Comparison of ENCODE assay signal across 23 cellular contexts in the genomic region with DNA sequence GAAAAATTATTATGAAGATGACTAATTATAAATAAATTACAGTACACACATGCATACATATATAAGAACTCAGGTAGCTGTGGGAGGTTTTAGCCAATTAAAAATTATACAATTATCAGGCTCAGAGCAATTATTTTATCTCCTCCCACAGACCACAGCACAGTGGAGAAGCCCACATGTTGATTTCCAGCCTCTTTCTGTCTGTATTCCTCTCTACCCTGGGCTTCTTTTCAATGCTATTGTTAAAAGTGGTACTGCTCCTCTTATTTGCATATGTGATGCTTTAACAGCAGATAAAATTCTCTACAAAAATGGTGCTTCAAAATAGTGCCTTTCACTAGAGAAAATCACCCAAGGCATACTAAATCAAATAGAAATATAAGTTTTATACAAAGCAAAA.
DNase-seq lines count a peak whose midpoint lies in the region; ATAC-seq, FAIRE-seq and TF ChIP-seq lines count a peak whose summit lies in the region.
"Had no signal": no experiment of that assay in that cellular context is flagged by ENCODE, and none has a peak within 500 bp of the region (broad histone marks: within the 10 kb centered on the region; RNA-seq: fewer than 3 reads in every experiment).

No MANE protein-coding gene starts in this region.

- H3K27ac Mint-ChIP-seq in WTC11 (no peak overlapping the region), nephron (peak overlapping the region; percentile 93 to 100 (median 99))
- no peak overlapping the region for H3K27ac Mint-ChIP-seq in activated T-helper 2 cell treated with anti-CD3 and anti-CD28 coated beads, Interferon-gamma antibody, Interleukin-2, Interleukin-4, amounts not matched to agents 10 μg/mL and 5 μg/mL and 100 μg/mL, durations not matched to agents 14 hours and 24 hours and 36 hours
- no peak overlapping the region for H3K27ac Mint-ChIP-seq in activated CD4-positive, alpha-beta T cell treated with anti-CD3 and anti-CD28 coated beads, Interleukin-2, amount 10 ng/mL, durations not matched to agents 24 days and 14 days
- H3K27ac Mint-ChIP-seq: activated B cell treated with CpG ODN at 0.5 μM for 24 hours; activated CD4-positive, alpha-beta memory T cell treated with anti-CD3 and anti-CD28 coated beads for 36 hours; CD8-positive, alpha-beta T cell; dendritic cell treated with granulocyte-macrophage colony-stimulating factor and Interleukin-4, amounts not matched to agents 40 ng/mL and 50 ng/mL, for 4 days had no signal

- DNase-seq in A549 (ENCODE audit: low read depth in 1 of 2, low spot score in 1 of 2): no peak
- DNase-seq in DMS79 (lab: John Stamatoyannopoulos, UW): peak; percentile 44
- DNase-seq in WTC11 (ENCODE audit: low spot score): no peak
- DNase-seq in activated T-helper 2 cell treated with anti-CD3 and anti-CD28 coated beads, Interferon-gamma antibody, Interleukin-2, Interleukin-4, amounts not matched to agents 10 μg/mL and 5 μg/mL and 100 μg/mL, durations not matched to agents 14 hours and 24 hours and 36 hours (ENCODE audit: low spot score): no peak
- no peak for DNase-seq in activated CD4-positive, alpha-beta T cell treated with anti-CD3 and anti-CD28 coated beads, Interleukin-2, amount 10 ng/mL, durations not matched to agents 24 days and 14 days
- DNase-seq: activated B cell treated with CpG ODN at 0.5 μM for 24 hours; activated CD4-positive, alpha-beta memory T cell treated with anti-CD3 and anti-CD28 coated beads for 36 hours; activated gamma-delta T cell treated with Interleukin-2 at 50 U/mL for 16 hours; adrenal gland; caudate nucleus; CD8-positive, alpha-beta T cell; head of caudate nucleus; MM.1S; NCI-H146 had no signal

- no peak for TF ChIP-seq EP300 in A549 (IDR thresholded peaks at IDR 0.05)

- H3K36me3 Mint-ChIP-seq in WTC11 (no peaks in the 10 kb centered on the region), nephron (ENCODE audit: low read depth) (peaks cover 26% of the 10 kb centered on the region)
- H3K36me3 Mint-ChIP-seq in activated T-helper 2 cell treated with anti-CD3 and anti-CD28 coated beads, Interferon-gamma antibody, Interleukin-2, Interleukin-4, amounts not matched to agents 10 μg/mL and 5 μg/mL and 100 μg/mL, durations not matched to agents 14 hours and 24 hours and 36 hours (ENCODE audit: low read depth): no peaks in the 10 kb centered on the region
- H3K36me3 Mint-ChIP-seq in activated CD4-positive, alpha-beta T cell treated with anti-CD3 and anti-CD28 coated beads, Interleukin-2, amount 10 ng/mL, durations not matched to agents 24 days and 14 days (ENCODE audit: low read depth): no peaks in the 10 kb centered on the region
- H3K36me3 Mint-ChIP-seq: activated CD4-positive, alpha-beta memory T cell treated with anti-CD3 and anti-CD28 coated beads for 36 hours; CD8-positive, alpha-beta T cell had no signal

- no peak overlapping the region for H3K4me3 ChIP-seq in A549
- H3K4me3 ChIP-seq: adrenal gland, HAP-1, suprapubic skin had no signal

- no peaks in the 10 kb centered on the region for H3K9me3 Mint-ChIP-seq in WTC11
- H3K9me3 Mint-ChIP-seq in nephron: no peaks in the 10 kb centered on the region
- H3K9me3 Mint-ChIP-seq in activated T-helper 2 cell treated with anti-CD3 and anti-CD28 coated beads, Interferon-gamma antibody, Interleukin-2, Interleukin-4, amounts not matched to agents 10 μg/mL and 5 μg/mL and 100 μg/mL, durations not matched to agents 14 hours and 24 hours and 36 hours: no peaks in the 10 kb centered on the region
- H3K9me3 Mint-ChIP-seq in activated CD4-positive, alpha-beta T cell treated with anti-CD3 and anti-CD28 coated beads, Interleukin-2, amount 10 ng/mL, durations not matched to agents 24 days and 14 days: no peaks in the 10 kb centered on the region
- H3K9me3 Mint-ChIP-seq: activated CD4-positive, alpha-beta memory T cell treated with anti-CD3 and anti-CD28 coated beads for 36 hours; CD8-positive, alpha-beta T cell; dendritic cell treated with granulocyte-macrophage colony-stimulating factor and Interleukin-4, amounts not matched to agents 40 ng/mL and 50 ng/mL, for 4 days had no signal

- TF ChIP-seq CTCF in A549 (IDR thresholded peaks at IDR 0.05) (no peak), WTC11 (IDR thresholded peaks at IDR 0.05) (no peak), nephron (IDR thresholded peaks at IDR 0.05; ENCODE audit: unreplicated experiment in 3 of 3) (no peak)

- intact Hi-C loops in activated T-helper 2 cell treated with anti-CD3 and anti-CD28 coated beads, Interferon-gamma antibody, Interleukin-2, Interleukin-4, amounts not matched to agents 10 μg/mL and 5 μg/mL and 100 μg/mL, durations not matched to agents 14 hours and 24 hours and 36 hours (cut with micrococcal nuclease): no loop called here
- intact Hi-C loops in activated CD4-positive, alpha-beta T cell treated with anti-CD3 and anti-CD28 coated beads, Interleukin-2, amount 10 ng/mL, durations not matched to agents 24 days and 14 days (cut with micrococcal nuclease): no loop called here

- peak overlapping the region; percentile 82 for H3K4me2 ChIP-seq in A549

- ATAC-seq in A549: no peak
- ATAC-seq in WTC11: peak; percentile 65; the same call in 1 of the 2 replicates
- no peak for ATAC-seq in GM21786 (IDR thresholded peaks at IDR 0.05; ENCODE audit: unreplicated experiment)
- ATAC-seq: CD8-positive, alpha-beta T cell; left lobe of liver had no signal

- no peak for FAIRE-seq in A549 (lab: Jason Lieb, UNC)
- FAIRE-seq: RCC 7860 had no signal

- no peaks in the 10 kb centered on the region for H3K9me3 ChIP-seq in A549
- H3K9me3 ChIP-seq: adrenal gland, HAP-1, suprapubic skin had no signal

- H3K27me3 Mint-ChIP-seq in WTC11 (ENCODE audit: low read depth) (no peaks in the 10 kb centered on the region), nephron (ENCODE audit: low read depth) (no peaks in the 10 kb centered on the region)
- H3K27me3 Mint-ChIP-seq in activated T-helper 2 cell treated with anti-CD3 and anti-CD28 coated beads, Interferon-gamma antibody, Interleukin-2, Interleukin-4, amounts not matched to agents 10 μg/mL and 5 μg/mL and 100 μg/mL, durations not matched to agents 14 hours and 24 hours and 36 hours (ENCODE audit: low read depth): no peaks in the 10 kb centered on the region
- H3K27me3 Mint-ChIP-seq in activated CD4-positive, alpha-beta T cell treated with anti-CD3 and anti-CD28 coated beads, Interleukin-2, amount 10 ng/mL, durations not matched to agents 24 days and 14 days: no peaks in the 10 kb centered on the region
- H3K27me3 Mint-ChIP-seq: activated B cell treated with CpG ODN at 0.5 μM for 24 hours; activated CD4-positive, alpha-beta memory T cell treated with anti-CD3 and anti-CD28 coated beads for 36 hours; dendritic cell treated with granulocyte-macrophage colony-stimulating factor and Interleukin-4, amounts not matched to agents 40 ng/mL and 50 ng/mL, for 4 days had no signal

- POLR2A ChIA-PET in A549 (lab: Yijun Ruan, JAX): no interaction called here
- POLR2A ChIA-PET in WTC11 (lab: Charles Lee): no interaction called here

- H3K4me3 Mint-ChIP-seq in WTC11: no peak overlapping the region
- peak overlapping the region in 2 of 3 experiments; percentile 55 to 61 for H3K4me3 Mint-ChIP-seq in nephron
- H3K4me3 Mint-ChIP-seq in activated T-helper 2 cell treated with anti-CD3 and anti-CD28 coated beads, Interferon-gamma antibody, Interleukin-2, Interleukin-4, amounts not matched to agents 10 μg/mL and 5 μg/mL and 100 μg/mL, durations not matched to agents 14 hours and 24 hours and 36 hours (ENCODE audit: low read depth): no peak overlapping the region
- no peak overlapping the region for H3K4me3 Mint-ChIP-seq in activated CD4-positive, alpha-beta T cell treated with anti-CD3 and anti-CD28 coated beads, Interleukin-2, amount 10 ng/mL, durations not matched to agents 24 days and 14 days
- H3K4me3 Mint-ChIP-seq: activated B cell treated with CpG ODN at 0.5 μM for 24 hours; activated CD4-positive, alpha-beta memory T cell treated with anti-CD3 and anti-CD28 coated beads for 36 hours; CD8-positive, alpha-beta T cell; dendritic cell treated with granulocyte-macrophage colony-stimulating factor and Interleukin-4, amounts not matched to agents 40 ng/mL and 50 ng/mL, for 4 days had no signal

- TF ChIP-seq POLR2A in A549 (IDR thresholded peaks at IDR 0.05; ENCODE audit: low read length): no peak

- no peak for TF ChIP-seq RAD21 in A549 (conservative IDR thresholded peaks at IDR 0.05 in 1 of 2, IDR thresholded peaks at IDR 0.05 in 1 of 2)

- H3K27ac ChIP-seq in A549: peak overlapping the region in 1 of 2 experiments; percentile 81; a peak in 1 of 6 replicates
- H3K27ac ChIP-seq: SK-N-MC had no signal

- peaks cover 36% of the 10 kb centered on the region for H3K4me1 ChIP-seq in A549
- H3K4me1 ChIP-seq: parathyroid adenoma had no signal

- peaks cover 55% of the 10 kb centered on the region for H3K4me1 Mint-ChIP-seq in WTC11
- H3K4me1 Mint-ChIP-seq in nephron: peaks cover 85% of the 10 kb centered on the region
- H3K4me1 Mint-ChIP-seq in activated T-helper 2 cell treated with anti-CD3 and anti-CD28 coated beads, Interferon-gamma antibody, Interleukin-2, Interleukin-4, amounts not matched to agents 10 μg/mL and 5 μg/mL and 100 μg/mL, durations not matched to agents 14 hours and 24 hours and 36 hours (ENCODE audit: low read depth): no peaks in the 10 kb centered on the region
- H3K4me1 Mint-ChIP-seq in activated CD4-positive, alpha-beta T cell treated with anti-CD3 and anti-CD28 coated beads, Interleukin-2, amount 10 ng/mL, durations not matched to agents 24 days and 14 days: no peaks in the 10 kb centered on the region
- H3K4me1 Mint-ChIP-seq: activated B cell treated with CpG ODN at 0.5 μM for 24 hours had no signal

- CTCF ChIA-PET in A549 (lab: Yijun Ruan, JAX): interaction anchor here (0.6 to 1.2 kb wide), 2 partner anchors 252 to 276 kb away, joined by 3 read pairs; no protein-coding TSS in a partner anchor
- CTCF ChIA-PET in WTC11 (lab: Charles Lee): no interaction called here

TF ChIP-seq in A549, 52 proteins besides CTCF, POLR2A, EP300 and RAD21 (continues in another document):
- TF ChIP-seq MYC (IDR thresholded peaks at IDR 0.05; ENCODE audit: borderline replicate concordance, low read length) (no peak), FOSB (CRISPR knock-in tag; IDR thresholded peaks at IDR 0.05) (no peak), NR3C1 (IDR thresholded peaks at IDR 0.05) (no peak), FOXS1 (CRISPR knock-in tag; IDR thresholded peaks at IDR 0.05) (no peak), ZFP36 (IDR thresholded peaks at IDR 0.05; ENCODE audit: borderline replicate concordance, partially characterized antibody) (no peak), NFE2L2 (conservative IDR thresholded peaks at IDR 0.05; ENCODE audit: low read length) (no peak)

TF ChIP-seq in WTC11, 78 proteins besides CTCF, POLR2A, EP300 and RAD21 (continues in another document):
- no peak for TF ChIP-seq ZNF423 (CRISPR knock-in tag; IDR thresholded peaks at IDR 0.05)

Comparison
In these comparisons a context has a peak if more than half of its experiments do, and no peak if none do; other contexts are left out.
1. H3K27ac Mint-ChIP-seq: peak in nephron (3 of 3); none in WTC11 (single experiment), activated T-helper 2 cell treated with anti-CD3 and anti-CD28 coated beads, Interferon-gamma antibody, Interleukin-2, Interleukin-4, amounts not matched to agents 10 μg/mL and 5 μg/mL and 100 μg/mL, durations not matched to agents 14 hours and 24 hours and 36 hours (single experiment) and activated CD4-positive, alpha-beta T cell treated with anti-CD3 and anti-CD28 coated beads, Interleukin-2, amount 10 ng/mL, durations not matched to agents 24 days and 14 days (single experiment).
2. H3K4me3 Mint-ChIP-seq: peak in nephron (2 of 3); none in WTC11 (single experiment), activated T-helper 2 cell treated with anti-CD3 and anti-CD28 coated beads, Interferon-gamma antibody, Interleukin-2, Interleukin-4, amounts not matched to agents 10 μg/mL and 5 μg/mL and 100 μg/mL, durations not matched to agents 14 hours and 24 hours and 36 hours (single experiment) and activated CD4-positive, alpha-beta T cell treated with anti-CD3 and anti-CD28 coated beads, Interleukin-2, amount 10 ng/mL, durations not matched to agents 24 days and 14 days (single experiment).